Comparison of ENCODE assay signal across 41 cellular contexts in genomic region chr16:50964491-50964890, GRCh38.
"Had no signal": no experiment of that assay in that cellular context is flagged by ENCODE, and none has a peak within 500 bp of the region (broad histone marks: within the 10 kb centered on the region; RNA-seq: fewer than 3 reads in every experiment).

No MANE protein-coding gene starts in this region.

- H3K27ac Mint-ChIP-seq: activated naive CD4-positive, alpha-beta T cell treated with anti-CD3 and anti-CD28 coated beads for 36 hours; activated naive CD4-positive, alpha-beta T cell treated with anti-CD3 and anti-CD28 coated beads, Interleukin-2, amount 10 ng/mL, durations not matched to agents 7 days and 5 days; activated naive CD4-positive, alpha-beta T cell treated with anti-CD3 and anti-CD28 coated beads, Interleukin-2, amount 50 U/mL, for 24 hours; activated naive CD4-positive, alpha-beta T cell treated with anti-CD3 and anti-CD28 coated beads, Interleukin-2, amount 50 U/mL, for 72 hours; activated naive CD8-positive, alpha-beta T cell; activated naive CD8-positive, alpha-beta T cell treated with anti-CD3 and anti-CD28 coated beads for 36 hours; activated naive CD8-positive, alpha-beta T cell treated with anti-CD3 and anti-CD28 coated beads, Interleukin-2, amount 10 ng/mL, durations not matched to agents 7 days and 5 days; activated naive CD8-positive, alpha-beta T cell treated with anti-CD3 and anti-CD28 coated beads, Interleukin-2, amount 50 U/mL, for 24 hours; activated T-cell treated with anti-CD3 and anti-CD28 coated beads, Interleukin-2, amount 50 U/mL, for 24 hours; activated T-cell treated with anti-CD3 and anti-CD28 coated beads, Interleukin-2, amount 50 U/mL, for 72 hours; activated T-helper 1 cell treated with anti-CD3 and anti-CD28 coated beads, Interleukin-12 subunit alpha, Interleukin-12 subunit beta, Interleukin-2, Interleukin-4 antibody, amounts not matched to agents 30 ng/mL and 10 ng/mL and 1 ng/mL, durations not matched to agents 14 hours and 24 hours and 36 hours; activated T-helper 17 cell treated with anti-CD3 and anti-CD28 coated beads, Interleukin-2, amount 50 U/mL, for 72 hours; activated T-helper 2 cell treated with anti-CD3 and anti-CD28 coated beads, Interferon-gamma antibody, Interleukin-2, Interleukin-4, amounts not matched to agents 10 μg/mL and 5 μg/mL and 100 μg/mL, durations not matched to agents 14 hours and 24 hours and 36 hours; brain had no signal

- ATAC-seq: activated naive CD4-positive, alpha-beta T cell treated with anti-CD3 and anti-CD28 coated beads, Interleukin-2, amount 50 U/mL, for 72 hours; activated naive CD8-positive, alpha-beta T cell treated with anti-CD3 and anti-CD28 coated beads, Interleukin-2, amount 50 U/mL, for 24 hours; activated T-cell treated with anti-CD3 and anti-CD28 coated beads, Interleukin-2, amount 50 U/mL, for 4 hours; activated T-cell treated with anti-CD3 and anti-CD28 coated beads, Interleukin-2, amount 50 U/mL, for 72 hours; activated T-helper 17 cell treated with anti-CD3 and anti-CD28 coated beads, Interleukin-2, amount 50 U/mL, for 72 hours; body of pancreas had no signal

- FAIRE-seq: astrocyte, bronchial epithelial cell had no signal

- H3K4me3 ChIP-seq: adrenal gland, ascending aorta, body of pancreas, breast epithelium, cardiac muscle cell had no signal

- H3K36me3 Mint-ChIP-seq: activated naive CD4-positive, alpha-beta T cell treated with anti-CD3 and anti-CD28 coated beads, Interleukin-2, amount 10 ng/mL, durations not matched to agents 7 days and 5 days; activated naive CD4-positive, alpha-beta T cell treated with anti-CD3 and anti-CD28 coated beads, Interleukin-2, amount 50 U/mL, for 24 hours; activated naive CD4-positive, alpha-beta T cell treated with anti-CD3 and anti-CD28 coated beads, Interleukin-2, amount 50 U/mL, for 72 hours; activated naive CD8-positive, alpha-beta T cell; activated naive CD8-positive, alpha-beta T cell treated with anti-CD3 and anti-CD28 coated beads for 36 hours; activated naive CD8-positive, alpha-beta T cell treated with anti-CD3 and anti-CD28 coated beads, Interleukin-2, amount 10 ng/mL, durations not matched to agents 7 days and 5 days; brain had no signal

- H3K36me3 ChIP-seq: adrenal gland, ascending aorta, brain microvascular endothelial cell, breast epithelium, cardiac muscle cell had no signal

- H3K4me3 Mint-ChIP-seq: activated naive CD4-positive, alpha-beta T cell treated with anti-CD3 and anti-CD28 coated beads for 36 hours; activated naive CD4-positive, alpha-beta T cell treated with anti-CD3 and anti-CD28 coated beads, Interleukin-2, amount 10 ng/mL, durations not matched to agents 7 days and 5 days; activated naive CD4-positive, alpha-beta T cell treated with anti-CD3 and anti-CD28 coated beads, Interleukin-2, amount 50 U/mL, for 24 hours; activated naive CD8-positive, alpha-beta T cell; activated naive CD8-positive, alpha-beta T cell treated with anti-CD3 and anti-CD28 coated beads for 36 hours; activated naive CD8-positive, alpha-beta T cell treated with anti-CD3 and anti-CD28 coated beads, Interleukin-2, amount 10 ng/mL, durations not matched to agents 7 days and 5 days; activated naive CD8-positive, alpha-beta T cell treated with anti-CD3 and anti-CD28 coated beads, Interleukin-2, amount 50 U/mL, for 24 hours; activated T-cell treated with anti-CD3 and anti-CD28 coated beads, Interleukin-2, amount 50 U/mL, for 24 hours; activated T-cell treated with anti-CD3 and anti-CD28 coated beads, Interleukin-2, amount 50 U/mL, for 4 hours; activated T-cell treated with anti-CD3 and anti-CD28 coated beads, Interleukin-2, amount 50 U/mL, for 72 hours; activated T-helper 1 cell treated with anti-CD3 and anti-CD28 coated beads, Interleukin-12 subunit alpha, Interleukin-12 subunit beta, Interleukin-2, Interleukin-4 antibody, amounts not matched to agents 30 ng/mL and 10 ng/mL and 1 ng/mL, durations not matched to agents 14 hours and 24 hours and 36 hours; activated T-helper 17 cell treated with anti-CD3 and anti-CD28 coated beads, Interleukin-2, amount 50 U/mL, for 72 hours; brain; central memory CD8-positive, alpha-beta T cell had no signal

- H3K4me1 Mint-ChIP-seq: activated naive CD4-positive, alpha-beta T cell treated with anti-CD3 and anti-CD28 coated beads, Interleukin-2, amount 10 ng/mL, durations not matched to agents 7 days and 5 days; activated naive CD4-positive, alpha-beta T cell treated with anti-CD3 and anti-CD28 coated beads, Interleukin-2, amount 50 U/mL, for 24 hours; activated naive CD8-positive, alpha-beta T cell treated with anti-CD3 and anti-CD28 coated beads for 36 hours; activated naive CD8-positive, alpha-beta T cell treated with anti-CD3 and anti-CD28 coated beads, Interleukin-2, amount 10 ng/mL, durations not matched to agents 7 days and 5 days; activated naive CD8-positive, alpha-beta T cell treated with anti-CD3 and anti-CD28 coated beads, Interleukin-2, amount 50 U/mL, for 24 hours; activated T-helper 17 cell treated with anti-CD3 and anti-CD28 coated beads, Interleukin-2, amount 50 U/mL, for 72 hours; central memory CD8-positive, alpha-beta T cell had no signal

- H3K27me3 ChIP-seq: adrenal gland, ascending aorta, body of pancreas, brain microvascular endothelial cell, cardiac muscle cell had no signal

- H3K27me3 Mint-ChIP-seq: activated naive CD4-positive, alpha-beta T cell treated with anti-CD3 and anti-CD28 coated beads, Interleukin-2, amount 50 U/mL, for 24 hours had no signal

- H3K27ac ChIP-seq: adrenal gland, ascending aorta, body of pancreas, brain microvascular endothelial cell, breast epithelium, cardiac muscle cell had no signal

- DNase-seq: activated effector memory CD4-positive, alpha-beta T cell treated with anti-CD3 and anti-CD28 coated beads, Interleukin-2, amount 50 U/mL, for 16 hours; activated effector memory CD4-positive, alpha-beta T cell treated with Interleukin-2 at 50 U/mL for 16 hours; activated gamma-delta T cell; activated gamma-delta T cell treated with Interleukin-2 at 50 U/mL for 16 hours; activated naive CD4-positive, alpha-beta T cell; activated naive CD4-positive, alpha-beta T cell treated with anti-CD3 and anti-CD28 coated beads for 36 hours; activated naive CD4-positive, alpha-beta T cell treated with anti-CD3 and anti-CD28 coated beads, Interleukin-2, amount 10 ng/mL, durations not matched to agents 7 days and 5 days; activated naive CD4-positive, alpha-beta T cell treated with anti-CD3 and anti-CD28 coated beads, Interleukin-2, amount 50 U/mL, for 16 hours; activated naive CD4-positive, alpha-beta T cell treated with Interleukin-2 at 50 U/mL for 16 hours; activated naive CD8-positive, alpha-beta T cell treated with anti-CD3 and anti-CD28 coated beads for 36 hours; activated naive CD8-positive, alpha-beta T cell treated with anti-CD3 and anti-CD28 coated beads, Interleukin-2, amount 10 ng/mL, durations not matched to agents 7 days and 5 days; activated naive CD8-positive, alpha-beta T cell treated with anti-CD3 and anti-CD28 coated beads, Interleukin-2, amount 50 U/mL, for 24 hours; activated T-cell treated with anti-CD3 and anti-CD28 coated beads for 4 hours; activated T-cell treated with anti-CD3 and anti-CD28 coated beads, Interleukin-2, amount 50 U/mL, for 1 hour; activated T-cell treated with anti-CD3 and anti-CD28 coated beads, Interleukin-2, amount 50 U/mL, for 24 hours; activated T-cell treated with anti-CD3 and anti-CD28 coated beads, Interleukin-2, amount 50 U/mL, for 4 hours; activated T-cell treated with anti-CD3 and anti-CD28 coated beads, Interleukin-2, amount 50 U/mL, for 48 hours; activated T-cell treated with anti-CD3 and anti-CD28 coated beads, Interleukin-2, amount 50 U/mL, for 72 hours; adrenal gland; amniotic stem cell; amygdala; anterior cingulate cortex; aorta; body of pancreas; brain microvascular endothelial cell; caudate nucleus; central memory CD4-positive, alpha-beta T cell; cerebellar nuclear complex had no signal

- H3K9me3 ChIP-seq: adrenal gland, ascending aorta, body of pancreas, breast epithelium had no signal

- H3K4me1 ChIP-seq: adrenal gland, ascending aorta, breast epithelium had no signal

- H3K9me3 Mint-ChIP-seq: activated naive CD4-positive, alpha-beta T cell treated with anti-CD3 and anti-CD28 coated beads for 36 hours; activated naive CD4-positive, alpha-beta T cell treated with anti-CD3 and anti-CD28 coated beads, Interleukin-2, amount 10 ng/mL, durations not matched to agents 7 days and 5 days; activated naive CD4-positive, alpha-beta T cell treated with anti-CD3 and anti-CD28 coated beads, Interleukin-2, amount 50 U/mL, for 24 hours; activated naive CD4-positive, alpha-beta T cell treated with anti-CD3 and anti-CD28 coated beads, Interleukin-2, amount 50 U/mL, for 72 hours; activated naive CD8-positive, alpha-beta T cell treated with anti-CD3 and anti-CD28 coated beads for 36 hours; activated naive CD8-positive, alpha-beta T cell treated with anti-CD3 and anti-CD28 coated beads, Interleukin-2, amount 10 ng/mL, durations not matched to agents 7 days and 5 days; activated naive CD8-positive, alpha-beta T cell treated with anti-CD3 and anti-CD28 coated beads, Interleukin-2, amount 50 U/mL, for 24 hours; activated T-cell treated with anti-CD3 and anti-CD28 coated beads, Interleukin-2, amount 50 U/mL, for 24 hours; activated T-cell treated with anti-CD3 and anti-CD28 coated beads, Interleukin-2, amount 50 U/mL, for 4 hours; activated T-cell treated with anti-CD3 and anti-CD28 coated beads, Interleukin-2, amount 50 U/mL, for 72 hours; activated T-helper 1 cell treated with anti-CD3 and anti-CD28 coated beads, Interleukin-12 subunit alpha, Interleukin-12 subunit beta, Interleukin-2, Interleukin-4 antibody, amounts not matched to agents 30 ng/mL and 10 ng/mL and 1 ng/mL, durations not matched to agents 14 hours and 24 hours and 36 hours; activated T-helper 17 cell treated with anti-CD3 and anti-CD28 coated beads, Interleukin-2, amount 50 U/mL, for 72 hours; activated T-helper 2 cell treated with anti-CD3 and anti-CD28 coated beads, Interferon-gamma antibody, Interleukin-2, Interleukin-4, amounts not matched to agents 10 μg/mL and 5 μg/mL and 100 μg/mL, durations not matched to agents 14 hours and 24 hours and 36 hours; brain; central memory CD8-positive, alpha-beta T cell had no signal
